Comparison of ENCODE assay signal across 8 cellular contexts in genomic region chr12:93167841-93168492, GRCh38.
DNase-seq lines count a peak whose midpoint lies in the region; ATAC-seq, FAIRE-seq and TF ChIP-seq lines count a peak whose summit lies in the region.

No MANE protein-coding gene starts in this region.

- FAIRE-seq in pancreas (lab: Jason Lieb, UNC) = no peak

- H3K9me3 Mint-ChIP-seq in activated naive CD4-positive, alpha-beta T cell treated with anti-CD3 and anti-CD28 coated beads for 36 hours = no peaks in the 10 kb centered on the region
- no peaks in the 10 kb centered on the region for H3K9me3 Mint-ChIP-seq in activated naive CD4-positive, alpha-beta T cell treated with anti-CD3 and anti-CD28 coated beads, Interleukin-2, amount 10 ng/mL, durations not matched to agents 7 days and 5 days

- DNase-seq in activated naive CD4-positive, alpha-beta T cell treated with anti-CD3 and anti-CD28 coated beads for 36 hours = peak; percentile 85
- no peak for DNase-seq in activated naive CD4-positive, alpha-beta T cell treated with anti-CD3 and anti-CD28 coated beads, Interleukin-2, amount 10 ng/mL, durations not matched to agents 7 days and 5 days
- DNase-seq in SK-MEL-5 (ENCODE audit: low read depth, low spot score) = peak; percentile 59
- DNase-seq in fibroblast of peridontal ligament (ENCODE audit: extremely low read depth) = peak; percentile 21
- DNase-seq in pancreas = no peak
- no peak for DNase-seq in OCI-M2 (lab: John Stamatoyannopoulos, UW; ENCODE audit: unreplicated experiment)

- peaks cover 0 to 4% (median 0%) of the 10 kb centered on the region in 4 donors for H3K27me3 ChIP-seq in pancreas

- peak; percentile 66 for ATAC-seq in HG02852 (IDR thresholded peaks at IDR 0.05; ENCODE audit: unreplicated experiment)
- ATAC-seq in pancreas = peak in 3 of 4 donors; percentile 74 to 85 (median 75)
- ATAC-seq in HG03135 (IDR thresholded peaks at IDR 0.05; ENCODE audit: unreplicated experiment) = no peak

- TF ChIP-seq CTCF in pancreas (IDR thresholded peaks at IDR 0.05) = no peak

- H3K4me1 Mint-ChIP-seq in activated naive CD4-positive, alpha-beta T cell treated with anti-CD3 and anti-CD28 coated beads for 36 hours (ENCODE audit: low read depth) = peaks cover 17% of the 10 kb centered on the region
- no peaks in the 10 kb centered on the region for H3K4me1 Mint-ChIP-seq in activated naive CD4-positive, alpha-beta T cell treated with anti-CD3 and anti-CD28 coated beads, Interleukin-2, amount 10 ng/mL, durations not matched to agents 7 days and 5 days

- H3K36me3 Mint-ChIP-seq in activated naive CD4-positive, alpha-beta T cell treated with anti-CD3 and anti-CD28 coated beads for 36 hours (ENCODE audit: low read depth) = no peaks in the 10 kb centered on the region
- no peaks in the 10 kb centered on the region for H3K36me3 Mint-ChIP-seq in activated naive CD4-positive, alpha-beta T cell treated with anti-CD3 and anti-CD28 coated beads, Interleukin-2, amount 10 ng/mL, durations not matched to agents 7 days and 5 days

- H3K4me1 ChIP-seq in pancreas = no peaks in the 10 kb centered on the region

- no peaks in the 10 kb centered on the region for H3K9me3 ChIP-seq in pancreas

- intact Hi-C loops in activated naive CD4-positive, alpha-beta T cell treated with anti-CD3 and anti-CD28 coated beads for 36 hours (cut with micrococcal nuclease) = loop anchor here (1.0 to 5.0 kb wide), 7 partner anchors 16 to 614 kb away; partner anchors contain the start of gene NUDT4
- intact Hi-C loops in pancreas (cut with DNase I) = no loop called here

- H3K27ac ChIP-seq in pancreas = peak overlapping the region in 2 of 4 donors; percentile 2 to 10

- WGBS in pancreas, 2 donors = 6 to 9% methylated on average over 16 of the region's 16 CpGs

- in situ Hi-C loops in SK-MEL-5 (cut with HindIII; ENCODE audit: low pct_unique_long_range_greater_than_20kb, low sequenced_read_pairs) = no loop called here

- H3K4me3 ChIP-seq in pancreas = peak overlapping the region in 3 of 4 donors; percentile 20 to 38 (median 36)

- peak overlapping the region; percentile 67 for H3K27ac Mint-ChIP-seq in activated naive CD4-positive, alpha-beta T cell treated with anti-CD3 and anti-CD28 coated beads for 36 hours
- no peak overlapping the region for H3K27ac Mint-ChIP-seq in activated naive CD4-positive, alpha-beta T cell treated with anti-CD3 and anti-CD28 coated beads, Interleukin-2, amount 10 ng/mL, durations not matched to agents 7 days and 5 days

- H3K4me3 Mint-ChIP-seq in activated naive CD4-positive, alpha-beta T cell treated with anti-CD3 and anti-CD28 coated beads for 36 hours = peak overlapping the region; percentile 49
- H3K4me3 Mint-ChIP-seq in activated naive CD4-positive, alpha-beta T cell treated with anti-CD3 and anti-CD28 coated beads, Interleukin-2, amount 10 ng/mL, durations not matched to agents 7 days and 5 days = no peak overlapping the region

- CTCF ChIA-PET in activated naive CD4-positive, alpha-beta T cell treated with anti-CD3 and anti-CD28 coated beads for 36 hours (lab: Charles Lee) = interaction anchor here (0.7 to 1.1 kb wide), 3 partner anchors 70 to 209 kb away, joined by 3 read pairs; no protein-coding TSS in a partner anchor
- CTCF ChIA-PET in activated naive CD4-positive, alpha-beta T cell treated with anti-CD3 and anti-CD28 coated beads, Interleukin-2, amount 10 ng/mL, durations not matched to agents 7 days and 5 days (lab: Charles Lee) = no interaction called here

- no peaks in the 10 kb centered on the region for H3K36me3 ChIP-seq in pancreas

- H3K27me3 Mint-ChIP-seq in activated naive CD4-positive, alpha-beta T cell treated with anti-CD3 and anti-CD28 coated beads for 36 hours (ENCODE audit: low read depth) = peaks cover 7% of the 10 kb centered on the region
- peaks cover 4% of the 10 kb centered on the region for H3K27me3 Mint-ChIP-seq in activated naive CD4-positive, alpha-beta T cell treated with anti-CD3 and anti-CD28 coated beads, Interleukin-2, amount 10 ng/mL, durations not matched to agents 7 days and 5 days

Comparison
In these comparisons a context has a peak if more than half of its experiments do, and no peak if none do; other contexts are left out.
1. DNase-seq: peak in activated naive CD4-positive, alpha-beta T cell treated with anti-CD3 and anti-CD28 coated beads for 36 hours (single experiment), SK-MEL-5 (single experiment) and fibroblast of peridontal ligament (single experiment); none in activated naive CD4-positive, alpha-beta T cell treated with anti-CD3 and anti-CD28 coated beads, Interleukin-2, amount 10 ng/mL, durations not matched to agents 7 days and 5 days (single experiment), pancreas (0 of 6) and OCI-M2 (single experiment).